Comparison of ENCODE assay signal across 9 cellular contexts in genomic region chr4:89598602-89599001, GRCh38.
DNase-seq lines count a peak whose midpoint lies in the region; ATAC-seq and TF ChIP-seq lines count a peak whose summit lies in the region.
"Had no signal": no experiment of that assay in that cellular context is flagged by ENCODE, and none has a peak within 500 bp of the region (broad histone marks: within the 10 kb centered on the region; RNA-seq: fewer than 3 reads in every experiment).

No MANE protein-coding gene starts in this region.

- ATAC-seq in activated CD8-positive, alpha-beta memory T cell treated with anti-CD3 and anti-CD28 coated beads, Interleukin-2, amount 10 ng/mL, durations not matched to agents 7 days and 5 days, result no peak
- ATAC-seq in GM21737 (IDR thresholded peaks at IDR 0.05; ENCODE audit: unreplicated experiment), result no peak
- no peak for ATAC-seq in GM21619 (IDR thresholded peaks at IDR 0.05; ENCODE audit: unreplicated experiment)

- no peak overlapping the region for H3K27ac Mint-ChIP-seq in chondrocyte (ENCODE audit: unreplicated experiment)
- H3K27ac Mint-ChIP-seq in activated CD8-positive, alpha-beta memory T cell treated with anti-CD3 and anti-CD28 coated beads, Interleukin-2, amount 10 ng/mL, durations not matched to agents 7 days and 5 days, result no peak overlapping the region

- CTCF ChIA-PET in activated CD8-positive, alpha-beta memory T cell treated with anti-CD3 and anti-CD28 coated beads, Interleukin-2, amount 10 ng/mL, durations not matched to agents 7 days and 5 days (lab: Charles Lee), result no interaction called here

- peaks cover 4% of the 10 kb centered on the region for H3K9me3 Mint-ChIP-seq in chondrocyte (ENCODE audit: low read depth)
- no peaks in the 10 kb centered on the region for H3K9me3 Mint-ChIP-seq in activated CD8-positive, alpha-beta memory T cell treated with anti-CD3 and anti-CD28 coated beads, Interleukin-2, amount 10 ng/mL, durations not matched to agents 7 days and 5 days (ENCODE audit: low read depth)

- H3K27me3 Mint-ChIP-seq in chondrocyte (ENCODE audit: low read depth), result peaks cover 4% of the 10 kb centered on the region
- peaks cover 10% of the 10 kb centered on the region for H3K27me3 Mint-ChIP-seq in activated CD8-positive, alpha-beta memory T cell treated with anti-CD3 and anti-CD28 coated beads, Interleukin-2, amount 10 ng/mL, durations not matched to agents 7 days and 5 days

- DNase-seq in NCI-H146 (lab: John Stamatoyannopoulos, UW), result peak; percentile 1
- no peak for DNase-seq in NCI-H146 treated with DMSO at 0.1 percent for 48 hours (lab: John Stamatoyannopoulos, UW; ENCODE audit: unreplicated experiment)
- peak; percentile 6 for DNase-seq in NCI-H1694 (lab: John Stamatoyannopoulos, UW)
- no peak for DNase-seq in chondrocyte (ENCODE audit: low spot score)
- DNase-seq in pons (ENCODE audit: low spot score), result peak; percentile 8
- DNase-seq in activated CD8-positive, alpha-beta memory T cell treated with anti-CD3 and anti-CD28 coated beads, Interleukin-2, amount 10 ng/mL, durations not matched to agents 7 days and 5 days, result no peak
- DNase-seq: retina had no signal

- H3K36me3 Mint-ChIP-seq in chondrocyte (ENCODE audit: low read depth), result no peaks in the 10 kb centered on the region
- no peaks in the 10 kb centered on the region for H3K36me3 Mint-ChIP-seq in activated CD8-positive, alpha-beta memory T cell treated with anti-CD3 and anti-CD28 coated beads, Interleukin-2, amount 10 ng/mL, durations not matched to agents 7 days and 5 days

- no peaks in the 10 kb centered on the region for H3K4me1 Mint-ChIP-seq in chondrocyte (ENCODE audit: low read depth)
- H3K4me1 Mint-ChIP-seq in activated CD8-positive, alpha-beta memory T cell treated with anti-CD3 and anti-CD28 coated beads, Interleukin-2, amount 10 ng/mL, durations not matched to agents 7 days and 5 days, result no peaks in the 10 kb centered on the region

- no peak overlapping the region for H3K4me3 Mint-ChIP-seq in chondrocyte (ENCODE audit: unreplicated experiment)
- no peak overlapping the region for H3K4me3 Mint-ChIP-seq in activated CD8-positive, alpha-beta memory T cell treated with anti-CD3 and anti-CD28 coated beads, Interleukin-2, amount 10 ng/mL, durations not matched to agents 7 days and 5 days

- TF ChIP-seq CTCF in chondrocyte (IDR thresholded peaks at IDR 0.05), result peak; percentile 78

Comparison
In these comparisons a context has a peak if more than half of its experiments do, and no peak if none do; other contexts are left out.
1. DNase-seq: peak in NCI-H146 (single experiment), NCI-H1694 (single experiment) and pons (single experiment); none in NCI-H146 treated with DMSO at 0.1 percent for 48 hours (single experiment), chondrocyte (single experiment) and activated CD8-positive, alpha-beta memory T cell treated with anti-CD3 and anti-CD28 coated beads, Interleukin-2, amount 10 ng/mL, durations not matched to agents 7 days and 5 days (single experiment).